25 cellular contexts compared by ENCODE assay signal in genomic region chr4:83510442-83510841, GRCh38.
"Had no signal": no experiment of that assay in that cellular context is flagged by ENCODE, and none has a peak within 500 bp of the region (broad histone marks: within the 10 kb centered on the region; RNA-seq: fewer than 3 reads in every experiment).

No MANE protein-coding gene starts in this region.

- H3K27ac Mint-ChIP-seq: activated CD8-positive, alpha-beta T cell treated with anti-CD3 and anti-CD28 coated beads for 36 hours; activated naive CD4-positive, alpha-beta T cell treated with anti-CD3 and anti-CD28 coated beads, Interleukin-2, amount 50 U/mL, for 24 hours; activated T-cell treated with anti-CD3 and anti-CD28 coated beads, Interleukin-2, amount 50 U/mL, for 24 hours; activated T-helper 1 cell treated with anti-CD3 and anti-CD28 coated beads, Interleukin-12 subunit alpha, Interleukin-12 subunit beta, Interleukin-2, Interleukin-4 antibody, amounts not matched to agents 30 ng/mL and 10 ng/mL and 1 ng/mL, durations not matched to agents 14 hours and 24 hours and 36 hours had no signal

- H3K36me3 Mint-ChIP-seq: activated naive CD4-positive, alpha-beta T cell treated with anti-CD3 and anti-CD28 coated beads, Interleukin-2, amount 50 U/mL, for 24 hours had no signal

- H3K4me2 ChIP-seq: SK-N-SH had no signal

- H3K9me2 ChIP-seq: SK-N-SH had no signal

- H3K4me3 ChIP-seq: Peyer's patch, SJCRH30 had no signal

- H3K4me3 Mint-ChIP-seq: activated CD8-positive, alpha-beta T cell treated with anti-CD3 and anti-CD28 coated beads for 36 hours; activated naive CD4-positive, alpha-beta T cell treated with anti-CD3 and anti-CD28 coated beads, Interleukin-2, amount 50 U/mL, for 24 hours; activated T-cell treated with anti-CD3 and anti-CD28 coated beads, Interleukin-2, amount 50 U/mL, for 24 hours; activated T-helper 1 cell treated with anti-CD3 and anti-CD28 coated beads, Interleukin-12 subunit alpha, Interleukin-12 subunit beta, Interleukin-2, Interleukin-4 antibody, amounts not matched to agents 30 ng/mL and 10 ng/mL and 1 ng/mL, durations not matched to agents 14 hours and 24 hours and 36 hours had no signal

- ATAC-seq: activated CD8-positive, alpha-beta T cell treated with anti-CD3 and anti-CD28 coated beads for 36 hours had no signal

- H3K9me3 ChIP-seq: Peyer's patch, SK-N-SH had no signal

- DNase-seq: activated CD4-positive, alpha-beta T cell treated with anti-CD3 and anti-CD28 coated beads for 4 hours; activated CD8-positive, alpha-beta T cell treated with anti-CD3 and anti-CD28 coated beads for 36 hours; activated effector memory CD4-positive, alpha-beta T cell treated with Interleukin-2 at 50 U/mL for 16 hours; activated naive CD4-positive, alpha-beta T cell; activated T-cell treated with anti-CD3 and anti-CD28 coated beads, Interleukin-2, amount 50 U/mL, for 24 hours; aorta; central memory CD4-positive, alpha-beta T cell; MM.1S; NCI-H1105; NCI-H1436; NCI-H1694 treated with DMSO at 0.1 percent for 48 hours; NCI-H2029 treated with DMSO at 0.1 percent for 48 hours; NCI-H2227 treated with DMSO at 0.1 percent for 48 hours; NCI-H446 treated with DMSO at 0.1 percent for 48 hours; NCI-H526; NCI-H774; Peyer's patch; Right ventricle myocardium superior; SJCRH30; SK-N-SH; T-helper 1 cell; WERI-Rb-1 had no signal

- H3K36me3 ChIP-seq: Peyer's patch, SJCRH30, WERI-Rb-1 had no signal

- H3K27ac ChIP-seq: Peyer's patch, RWPE1, SJCRH30, WERI-Rb-1 had no signal

- H3K9me3 Mint-ChIP-seq: activated CD8-positive, alpha-beta T cell treated with anti-CD3 and anti-CD28 coated beads for 36 hours; activated naive CD4-positive, alpha-beta T cell treated with anti-CD3 and anti-CD28 coated beads, Interleukin-2, amount 50 U/mL, for 24 hours; activated T-cell treated with anti-CD3 and anti-CD28 coated beads, Interleukin-2, amount 50 U/mL, for 24 hours; activated T-helper 1 cell treated with anti-CD3 and anti-CD28 coated beads, Interleukin-12 subunit alpha, Interleukin-12 subunit beta, Interleukin-2, Interleukin-4 antibody, amounts not matched to agents 30 ng/mL and 10 ng/mL and 1 ng/mL, durations not matched to agents 14 hours and 24 hours and 36 hours had no signal

- H3K4me1 Mint-ChIP-seq: activated naive CD4-positive, alpha-beta T cell treated with anti-CD3 and anti-CD28 coated beads, Interleukin-2, amount 50 U/mL, for 24 hours had no signal

- H3K27me3 Mint-ChIP-seq: activated CD8-positive, alpha-beta T cell treated with anti-CD3 and anti-CD28 coated beads for 36 hours; activated naive CD4-positive, alpha-beta T cell treated with anti-CD3 and anti-CD28 coated beads, Interleukin-2, amount 50 U/mL, for 24 hours; activated T-cell treated with anti-CD3 and anti-CD28 coated beads, Interleukin-2, amount 50 U/mL, for 24 hours had no signal

- H3K4me1 ChIP-seq: Peyer's patch, SJCRH30 had no signal

- H3K9ac ChIP-seq: SK-N-SH had no signal

- H3K27me3 ChIP-seq: Peyer's patch, SJCRH30 had no signal
